In genomic region chr1:220527279-220528048, GRCh38 we compare ENCODE assay signal across 8 cellular contexts. TPM values are rescaled to one million over a fixed set of nuclear protein-coding genes. Genes with fewer than 3 reads are reported as not detected.
A peak's percentile ranks its signal among the peaks of the same experiment; 100 is the strongest.
DNase-seq lines count a peak whose midpoint lies in the region; ATAC-seq and TF ChIP-seq lines count a peak whose summit lies in the region.

No MANE protein-coding gene starts in this region.

- H3K4me1 ChIP-seq in HAP-1: peaks cover 18% of the 10 kb centered on the region
- no peaks in the 10 kb centered on the region for H3K4me1 ChIP-seq in upper lobe of right lung

- H3K9me3 ChIP-seq in HAP-1: no peaks in the 10 kb centered on the region
- H3K9me3 ChIP-seq in upper lobe of right lung: no peaks in the 10 kb centered on the region

- TF ChIP-seq CTCF in epithelial cell of esophagus (IDR thresholded peaks at IDR 0.05; ENCODE audit: insufficient read depth, low read depth, low read length, missing control alignments): no peak
- no peak for TF ChIP-seq CTCF in upper lobe of right lung (IDR thresholded peaks at IDR 0.05)

- peak; percentile 56 for DNase-seq in DMS79 (lab: John Stamatoyannopoulos, UW)
- peak in 1 of 2 experiments; percentile 54 for DNase-seq in HAP-1 (ENCODE audit: low spot score in 2 of 2)
- DNase-seq in SK-N-DZ (ENCODE audit: low spot score): peak; percentile 59
- DNase-seq in epithelial cell of esophagus (ENCODE audit: low read depth): peak; percentile 32
- peak; percentile 46 for DNase-seq in middle frontal gyrus (ENCODE audit: extremely low spot score, low spot score)
- DNase-seq in upper lobe of right lung: no peak
- no peak for DNase-seq in activated CD8-positive, alpha-beta memory T cell treated with anti-CD3 and anti-CD28 coated beads for 24 hours

- ATAC-seq in upper lobe of right lung (peak; percentile 29), GM18498 (IDR thresholded peaks at IDR 0.05; ENCODE audit: unreplicated experiment) (no peak)

- intact Hi-C loops in upper lobe of right lung (cut with DNase I): no loop called here

- in situ Hi-C loops in HAP-1 (cut with MboI; ENCODE audit: low sequenced_read_pairs): no loop called here

- H3K4me3 ChIP-seq in HAP-1: peak overlapping the region; percentile 31
- H3K4me3 ChIP-seq in epithelial cell of esophagus (ENCODE audit: low read length): peak overlapping the region; percentile 45
- peak overlapping the region; percentile 61 for H3K4me3 ChIP-seq in upper lobe of right lung

- peak overlapping the region; percentile 53 for H3K27ac ChIP-seq in upper lobe of right lung

- H3K36me3 ChIP-seq in HAP-1 (replicated peaks) (no peaks in the 10 kb centered on the region), upper lobe of right lung (no peaks in the 10 kb centered on the region)

- H3K27me3 ChIP-seq in HAP-1 (ENCODE audit: low read depth) (no peaks in the 10 kb centered on the region), upper lobe of right lung (peaks cover 58% of the 10 kb centered on the region)

RNA-seq across cellular contexts. Expression of gene MARK1, which starts 0.5 kb away (rescaled TPM):
- polyA plus RNA-seq in SK-N-DZ (2014; cell fraction: cytosol; rRNA removed): 10.9 and 12.7 TPM in 2 replicates
- polyA plus RNA-seq in SK-N-DZ (2014; cell fraction: nucleus; rRNA removed): 16.3 and 17.0 TPM in 2 replicates
- 2.3 TPM for total RNA-seq in upper lobe of right lung

Comparison
In these comparisons a context has a peak if more than half of its experiments do, and no peak if none do; other contexts are left out.
1. DNase-seq: peak in DMS79 (single experiment), SK-N-DZ (single experiment), epithelial cell of esophagus (single experiment) and middle frontal gyrus (single experiment); none in upper lobe of right lung (single experiment) and activated CD8-positive, alpha-beta memory T cell treated with anti-CD3 and anti-CD28 coated beads for 24 hours (single experiment).
2. Peak in every context shown above with its lines, with median percentiles within 50 percentile points of each other: H3K4me3 ChIP-seq.